8 cellular contexts compared by ENCODE assay signal in the genomic region with DNA sequence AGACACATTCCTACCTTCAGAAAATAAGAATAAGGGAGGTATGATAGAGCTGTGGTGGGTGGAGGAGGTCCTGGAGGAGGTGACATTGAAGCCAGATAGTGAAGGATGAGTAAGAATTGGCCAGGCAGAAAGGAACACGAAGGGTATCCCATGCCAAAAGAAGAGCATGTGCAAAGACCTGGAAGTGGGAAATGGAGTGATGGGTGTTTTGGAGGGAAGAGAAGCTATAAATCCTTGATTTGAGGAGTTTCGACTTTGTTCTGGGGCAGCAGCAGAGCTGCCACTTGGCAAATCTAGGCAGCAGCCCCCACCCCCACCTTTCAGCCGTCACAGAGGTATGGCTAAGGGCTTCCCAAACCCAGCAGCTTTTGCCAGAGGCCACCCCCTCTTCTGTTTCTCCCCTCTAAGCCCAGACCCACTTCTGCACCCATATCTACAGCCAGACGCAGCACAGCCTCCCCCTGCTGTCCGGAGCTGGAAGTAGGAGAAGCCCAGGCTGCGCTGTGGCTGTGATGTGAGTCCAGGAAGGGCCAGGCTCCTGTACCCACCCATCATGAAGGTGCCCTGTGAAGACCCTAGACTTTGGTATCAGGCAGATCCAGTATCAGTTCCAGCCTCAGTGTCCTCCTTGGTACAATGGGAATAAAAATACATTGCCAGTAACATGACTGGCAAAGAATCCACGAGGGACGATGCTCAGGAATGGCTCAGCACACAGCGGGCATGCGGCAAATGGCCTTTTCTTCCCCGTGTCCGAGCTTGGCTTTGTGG.
A peak's percentile ranks its signal among the peaks of the same experiment; 100 is the strongest.
DNase-seq lines count a peak whose midpoint lies in the region; ATAC-seq and TF ChIP-seq lines count a peak whose summit lies in the region.

No MANE protein-coding gene starts in this region.

- peak; percentile 78 for TF ChIP-seq CTCF in neural crest cell (conservative IDR thresholded peaks at IDR 0.05)
- TF ChIP-seq CTCF in lower leg skin (IDR thresholded peaks at IDR 0.05), result no peak

- 36% methylated on average over 12 of the region's 12 CpGs for WGBS in lower leg skin, 2 donors

- no peaks in the 10 kb centered on the region for H3K9me3 Mint-ChIP-seq in neural crest cell

- H3K4me3 ChIP-seq in lower leg skin (ENCODE audit: low read depth, poor library complexity, severe bottlenecking), result no peak overlapping the region

- peaks cover 61% of the 10 kb centered on the region for H3K27me3 Mint-ChIP-seq in neural crest cell (ENCODE audit: low read depth)

- no peaks in the 10 kb centered on the region for H3K36me3 Mint-ChIP-seq in neural crest cell (ENCODE audit: low read depth)

- TF ChIP-seq POLR2A in lower leg skin (IDR thresholded peaks at IDR 0.05), result no peak

- H3K4me3 Mint-ChIP-seq in neural crest cell, result peak overlapping the region; percentile 49

- peaks cover 22% of the 10 kb centered on the region for H3K4me1 Mint-ChIP-seq in neural crest cell

- DNase-seq in activated CD8-positive, alpha-beta memory T cell treated with anti-CD3 and anti-CD28 coated beads for 24 hours, result peak; percentile 73
- DNase-seq in activated CD8-positive, alpha-beta memory T cell treated with anti-CD3 and anti-CD28 coated beads, Interleukin-2, amount 50 U/mL, for 4 hours, result no peak
- DNase-seq in NCI-H1417 (lab: John Stamatoyannopoulos, UW), result peak; percentile 15 to 83 (median 71)
- peak; percentile 55 to 58 for DNase-seq in activated CD4-positive, alpha-beta T cell treated with anti-CD3 and anti-CD28 coated beads, Interleukin-2, amount 50 U/mL, for 48 hours
- DNase-seq in fibroblast of gingiva (ENCODE audit: low read depth), result peak; percentile 37
- DNase-seq in neural crest cell (ENCODE audit: low read depth, low spot score), result peak; percentile 73
- DNase-seq in lower leg skin (ENCODE audit: low spot score in 2 of 2), result no peak

- intact Hi-C loops in lower leg skin (cut with DNase I; ENCODE audit: low total_unique reads), result no loop called here

- H3K27ac Mint-ChIP-seq in neural crest cell (ENCODE audit: unreplicated experiment), result no peak overlapping the region

- ATAC-seq in GM21526 (IDR thresholded peaks at IDR 0.05; ENCODE audit: low FRiP score, unreplicated experiment), result no peak

Comparison
In these comparisons a context has a peak if more than half of its experiments do, and no peak if none do; other contexts are left out.
1. DNase-seq: peak in activated CD8-positive, alpha-beta memory T cell treated with anti-CD3 and anti-CD28 coated beads for 24 hours (single experiment), NCI-H1417 (3 of 3), activated CD4-positive, alpha-beta T cell treated with anti-CD3 and anti-CD28 coated beads, Interleukin-2, amount 50 U/mL, for 48 hours (2 of 2), fibroblast of gingiva (single experiment) and neural crest cell (single experiment); none in activated CD8-positive, alpha-beta memory T cell treated with anti-CD3 and anti-CD28 coated beads, Interleukin-2, amount 50 U/mL, for 4 hours (single experiment) and lower leg skin (0 of 2).